Comparison of ENCODE assay signal across 26 cellular contexts in the genomic region with DNA sequence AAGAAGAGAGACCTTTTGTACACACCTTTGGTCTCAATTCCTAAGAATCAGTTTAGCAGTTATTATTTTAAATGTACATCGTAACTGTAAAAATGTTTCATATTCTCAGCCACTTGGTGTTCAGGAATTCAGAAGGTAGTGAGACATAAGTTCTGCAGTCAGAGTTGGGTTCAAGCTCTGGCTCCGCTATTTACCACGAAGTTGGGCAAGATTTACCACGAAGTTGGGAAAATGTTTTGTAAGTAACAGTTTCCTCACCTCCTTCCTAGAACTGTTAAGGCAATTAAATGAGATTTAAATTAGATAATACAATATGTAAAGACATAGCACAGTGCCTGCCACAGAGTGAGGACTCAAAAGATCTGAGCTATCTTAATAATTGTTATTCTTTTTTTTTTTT.
"Had no signal": no experiment of that assay in that cellular context is flagged by ENCODE, and none has a peak within 500 bp of the region (broad histone marks: within the 10 kb centered on the region; RNA-seq: fewer than 3 reads in every experiment).

No MANE protein-coding gene starts in this region.

- H3K4me3 Mint-ChIP-seq: activated B cell treated with CpG ODN at 0.5 μM for 24 hours; activated CD4-positive, alpha-beta memory T cell treated with anti-CD3 and anti-CD28 coated beads, Interleukin-2, amount 10 ng/mL, durations not matched to agents 7 days and 5 days; activated CD4-positive, alpha-beta T cell treated with anti-CD3 and anti-CD28 coated beads, Interleukin-2, amount 10 ng/mL, durations not matched to agents 7 days and 5 days; activated naive CD4-positive, alpha-beta T cell treated with anti-CD3 and anti-CD28 coated beads, Interleukin-2, amount 10 ng/mL, durations not matched to agents 7 days and 5 days; activated naive CD8-positive, alpha-beta T cell treated with anti-CD3 and anti-CD28 coated beads for 36 hours; T-cell had no signal

- H3K4me1 Mint-ChIP-seq: activated B cell treated with CpG ODN at 0.5 μM for 24 hours; activated CD4-positive, alpha-beta memory T cell treated with anti-CD3 and anti-CD28 coated beads, Interleukin-2, amount 10 ng/mL, durations not matched to agents 7 days and 5 days; activated CD4-positive, alpha-beta T cell treated with anti-CD3 and anti-CD28 coated beads, Interleukin-2, amount 10 ng/mL, durations not matched to agents 7 days and 5 days; activated naive CD4-positive, alpha-beta T cell treated with anti-CD3 and anti-CD28 coated beads, Interleukin-2, amount 10 ng/mL, durations not matched to agents 7 days and 5 days; activated naive CD8-positive, alpha-beta T cell treated with anti-CD3 and anti-CD28 coated beads for 36 hours; T-cell had no signal

- ATAC-seq: K562, PC-3, T-cell had no signal

- H3K27ac Mint-ChIP-seq: activated B cell treated with CpG ODN at 0.5 μM for 24 hours; activated CD4-positive, alpha-beta memory T cell treated with anti-CD3 and anti-CD28 coated beads, Interleukin-2, amount 10 ng/mL, durations not matched to agents 7 days and 5 days; activated CD4-positive, alpha-beta T cell treated with anti-CD3 and anti-CD28 coated beads, Interleukin-2, amount 10 ng/mL, durations not matched to agents 7 days and 5 days; activated naive CD4-positive, alpha-beta T cell treated with anti-CD3 and anti-CD28 coated beads, Interleukin-2, amount 10 ng/mL, durations not matched to agents 7 days and 5 days; activated naive CD8-positive, alpha-beta T cell treated with anti-CD3 and anti-CD28 coated beads for 36 hours; activated T-helper 2 cell treated with anti-CD3 and anti-CD28 coated beads, Interferon-gamma antibody, Interleukin-2, Interleukin-4, amounts not matched to agents 10 μg/mL and 5 μg/mL and 100 μg/mL, durations not matched to agents 14 hours and 24 hours and 36 hours; T-cell had no signal

- H3K9me3 Mint-ChIP-seq: activated B cell treated with CpG ODN at 0.5 μM for 24 hours; activated CD4-positive, alpha-beta memory T cell treated with anti-CD3 and anti-CD28 coated beads, Interleukin-2, amount 10 ng/mL, durations not matched to agents 7 days and 5 days; activated CD4-positive, alpha-beta T cell treated with anti-CD3 and anti-CD28 coated beads, Interleukin-2, amount 10 ng/mL, durations not matched to agents 7 days and 5 days; activated naive CD4-positive, alpha-beta T cell treated with anti-CD3 and anti-CD28 coated beads, Interleukin-2, amount 10 ng/mL, durations not matched to agents 7 days and 5 days; activated naive CD8-positive, alpha-beta T cell treated with anti-CD3 and anti-CD28 coated beads for 36 hours; activated T-helper 2 cell treated with anti-CD3 and anti-CD28 coated beads, Interferon-gamma antibody, Interleukin-2, Interleukin-4, amounts not matched to agents 10 μg/mL and 5 μg/mL and 100 μg/mL, durations not matched to agents 14 hours and 24 hours and 36 hours; T-cell had no signal

- H3K36me3 Mint-ChIP-seq: activated naive CD4-positive, alpha-beta T cell treated with anti-CD3 and anti-CD28 coated beads, Interleukin-2, amount 10 ng/mL, durations not matched to agents 7 days and 5 days; activated naive CD8-positive, alpha-beta T cell treated with anti-CD3 and anti-CD28 coated beads for 36 hours; T-cell had no signal

- DNase-seq: activated B cell treated with CpG ODN at 0.5 μM for 24 hours; activated CD4-positive, alpha-beta memory T cell treated with anti-CD3 and anti-CD28 coated beads, Interleukin-2, amount 10 ng/mL, durations not matched to agents 7 days and 5 days; activated CD4-positive, alpha-beta T cell treated with anti-CD3 and anti-CD28 coated beads, Interleukin-2, amount 10 ng/mL, durations not matched to agents 7 days and 5 days; activated gamma-delta T cell treated with Interleukin-2 at 50 U/mL for 16 hours; activated naive CD4-positive, alpha-beta T cell treated with anti-CD3 and anti-CD28 coated beads, Interleukin-2, amount 10 ng/mL, durations not matched to agents 7 days and 5 days; activated naive CD8-positive, alpha-beta T cell treated with anti-CD3 and anti-CD28 coated beads for 36 hours; activated T-cell treated with anti-CD3 and anti-CD28 coated beads for 4 hours; activated T-cell treated with anti-CD3 and anti-CD28 coated beads, Interleukin-2, amount 50 U/mL, for 48 hours; anterior cingulate cortex; cerebellar nuclear complex; Karpas-422; MM.1S; NCI-H1105; NCI-H1436; NCI-H1694 treated with DMSO at 0.1 percent for 48 hours; NCI-H2029 treated with DMSO at 0.1 percent for 48 hours; NCI-H510A treated with DMSO at 0.1 percent for 48 hours; NCI-H69; NK-92 treated with Interleukin-12 subunit alpha and Interleukin-12 subunit beta, amount 100 ng/mL, for 24 hours; PC-3; SHP77 treated with DMSO at 0.1 percent for 48 hours; T-cell; T-helper 2 cell; T1000 had no signal
